22 cellular contexts compared by ENCODE assay signal in the genomic region with DNA sequence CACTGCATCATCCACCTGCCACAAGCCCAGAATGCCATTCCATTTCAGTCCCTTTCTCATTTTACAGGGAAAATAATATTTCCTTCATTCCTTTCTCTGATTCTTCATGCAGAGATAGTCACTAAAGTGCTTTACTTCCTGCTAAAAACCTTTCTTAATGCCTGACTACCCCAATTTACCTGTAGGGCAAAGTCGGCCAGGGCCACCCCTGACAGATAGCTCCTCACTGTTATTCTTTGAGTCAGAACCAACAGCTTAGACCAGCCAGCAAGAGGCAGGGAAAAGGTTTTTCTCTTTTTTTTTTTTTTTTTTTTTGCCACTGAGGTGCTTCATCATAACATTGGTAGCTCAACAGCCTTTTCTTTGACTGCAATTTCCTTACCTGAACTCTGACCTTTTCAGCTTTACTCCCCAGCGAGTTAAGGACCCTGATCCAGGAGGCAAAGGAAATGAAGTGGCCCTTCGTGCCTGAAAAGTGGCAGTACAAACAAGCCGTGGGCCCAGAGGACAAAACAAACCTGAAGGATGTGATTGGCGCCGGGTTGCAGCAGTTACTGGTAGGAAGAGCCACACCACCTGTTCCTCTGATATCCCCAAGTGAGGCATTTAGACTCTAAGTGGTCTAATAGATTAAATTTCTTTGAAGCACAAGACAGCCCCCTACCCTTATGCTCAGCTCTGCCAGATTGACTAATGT.
A peak's percentile ranks its signal among the peaks of the same experiment; 100 is the strongest.
DNase-seq lines count a peak whose midpoint lies in the region; ATAC-seq and TF ChIP-seq lines count a peak whose summit lies in the region.
"Had no signal": no experiment of that assay in that cellular context is flagged by ENCODE, and none has a peak within 500 bp of the region (broad histone marks: within the 10 kb centered on the region; RNA-seq: fewer than 3 reads in every experiment).

No MANE protein-coding gene starts in this region.

- peak; percentile 85 for ATAC-seq in left lung
- no peak for ATAC-seq in Right ventricle myocardium superior (ENCODE audit: poor library complexity)
- no peak for ATAC-seq in HG03139 (IDR thresholded peaks at IDR 0.05; ENCODE audit: unreplicated experiment)
- ATAC-seq: body of pancreas; stimulated activated naive CD8-positive, alpha-beta T cell treated with anti-CD3 and anti-CD28 coated beads, Interleukin-15, Interleukin-2, amounts not matched to agents 100 U/mL and 50 U/mL, for 24 hours had no signal

- H3K4me3 ChIP-seq in left lung: no peak overlapping the region
- H3K4me3 ChIP-seq: BLaER1 treated with 17β-estradiol and CSF1 and Interleukin-3, amounts not matched to agents 10 nM and 100 nM; body of pancreas; Peyer's patch; SJSA1 had no signal

- no peaks in the 10 kb centered on the region for H3K4me1 ChIP-seq in left lung
- H3K4me1 ChIP-seq: body of pancreas, Peyer's patch had no signal

- peaks cover 0 to 76% of the 10 kb centered on the region in 2 donors for H3K36me3 ChIP-seq in left lung
- H3K36me3 ChIP-seq: SJSA1 had no signal

- intact Hi-C loops in left lung (cut with DNase I) (no loop called here), Right ventricle myocardium superior (cut with DNase I) (no loop called here)

- no peak for TF ChIP-seq CTCF in left lung (IDR thresholded peaks at IDR 0.05)

- no peaks in the 10 kb centered on the region for H3K9me3 ChIP-seq in left lung
- H3K9me3 ChIP-seq: body of pancreas, neutrophil, Peyer's patch, SJSA1 had no signal

- no peak overlapping the region for H3K27ac ChIP-seq in left lung
- H3K27ac ChIP-seq: BLaER1 treated with 17β-estradiol and CSF1 and Interleukin-3, amounts not matched to agents 10 nM and 100 nM; body of pancreas; neutrophil; Peyer's patch; SJSA1 had no signal

- DNase-seq in DMS79 (lab: John Stamatoyannopoulos, UW) (peak; percentile 49), NCI-H187 treated with DMSO at 0.1 percent for 48 hours (lab: John Stamatoyannopoulos, UW) (peak; percentile 65), NCI-H345 treated with DMSO at 0.1 percent for 48 hours (lab: John Stamatoyannopoulos, UW; ENCODE audit: unreplicated experiment) (peak; percentile 33), left lung (no peak), HuH-7.5 (ENCODE audit: low spot score) (no peak), Right ventricle myocardium superior (no peak), AG08396 (ENCODE audit: low spot score) (no peak)
- DNase-seq: activated CD4-positive, alpha-beta T cell treated with anti-CD3 and anti-CD28 coated beads for 1 hour; body of pancreas; head of caudate nucleus; HFFc6; kidney glomerular epithelial cell; mammary epithelial cell; NCI-H1694; Peyer's patch; stimulated activated CD4-positive, alpha-beta T cell treated with anti-CD3 and anti-CD28 coated beads, Interleukin-15, amount 100 ng/mL, for 24 hours; stimulated activated naive CD8-positive, alpha-beta T cell treated with anti-CD3 and anti-CD28 coated beads, Interleukin-15, Interleukin-2, amounts not matched to agents 100 U/mL and 50 U/mL, for 24 hours; T-helper 1 cell had no signal

- H3K27me3 ChIP-seq in left lung: no peaks in the 10 kb centered on the region
- H3K27me3 ChIP-seq: BLaER1 treated with 17β-estradiol and CSF1 and Interleukin-3, amounts not matched to agents 10 nM and 100 nM; body of pancreas; neutrophil; Peyer's patch; SJSA1 had no signal

Comparison
In these comparisons a context has a peak if more than half of its experiments do, and no peak if none do; other contexts are left out.
1. DNase-seq: peak in DMS79 (single experiment), NCI-H187 treated with DMSO at 0.1 percent for 48 hours (single experiment) and NCI-H345 treated with DMSO at 0.1 percent for 48 hours (single experiment); none in left lung (0 of 2), HuH-7.5 (single experiment), Right ventricle myocardium superior (single experiment) and AG08396 (single experiment).